Comparison of ENCODE assay signal across 8 cellular contexts in genomic region chr10:22620140-22620857, GRCh38.
DNase-seq lines count a peak whose midpoint lies in the region; ATAC-seq and TF ChIP-seq lines count a peak whose summit lies in the region.

No MANE protein-coding gene starts in this region.

- TF ChIP-seq CTCF in CD4-positive, alpha-beta T cell (IDR thresholded peaks at IDR 0.05) = no peak

- no peaks in the 10 kb centered on the region for H3K27me3 Mint-ChIP-seq in CD4-positive, alpha-beta T cell

- peak overlapping the region; percentile 90 for H3K27ac Mint-ChIP-seq in CD4-positive, alpha-beta T cell

- H3K4me1 Mint-ChIP-seq in CD4-positive, alpha-beta T cell (ENCODE audit: low read depth) = peaks cover 98% of the 10 kb centered on the region

- no peak for ATAC-seq in CD4-positive, alpha-beta T cell (ENCODE audit: poor library complexity)
- ATAC-seq in GM21423 (IDR thresholded peaks at IDR 0.05; ENCODE audit: unreplicated experiment) (no peak), HG03571 (IDR thresholded peaks at IDR 0.05; ENCODE audit: unreplicated experiment) (no peak)

- POLR2A ChIA-PET in CD4-positive, alpha-beta T cell (lab: Charles Lee) = interaction anchor here (0.7 to 2.2 kb wide), 8 partner anchors 9 to 90 kb away, joined by 3 to 8 read pairs (median 4); no protein-coding TSS in a partner anchor

- CTCF ChIA-PET in CD4-positive, alpha-beta T cell (lab: Charles Lee) = interaction anchor here (1.0 to 1.4 kb wide), 3 partner anchors 10 to 368 kb away, joined by 3 to 5 read pairs (median 3); no protein-coding TSS in a partner anchor

- H3K9me3 Mint-ChIP-seq in CD4-positive, alpha-beta T cell = no peaks in the 10 kb centered on the region

- no peaks in the 10 kb centered on the region for H3K9me3 ChIP-seq in CD4-positive, alpha-beta T cell (ENCODE audit: control insufficient read depth, low read length)

- intact Hi-C loops in CD4-positive, alpha-beta T cell (cut with DNase I, micrococcal nuclease) = no loop called here

- no peak for DNase-seq in CD4-positive, alpha-beta T cell
- DNase-seq in NCI-H1105 treated with DMSO at 0.1 percent for 48 hours (lab: John Stamatoyannopoulos, UW) (peak; percentile 44), dedifferentiated amniotic fluid mesenchymal stem cell (ENCODE audit: extremely low spot score) (peak; percentile 83), midbrain (lab: John Stamatoyannopoulos, UW) (peak; percentile 62), DMS53 (lab: John Stamatoyannopoulos, UW) (no peak)
- DNase-seq in activated CD4-positive, CD25-positive, alpha-beta regulatory T cell treated with anti-CD3 and anti-CD28 coated beads, Interleukin-2, amount 50 U/mL, for 72 hours = no peak

- H3K4me3 Mint-ChIP-seq in CD4-positive, alpha-beta T cell = peak overlapping the region; percentile 74

- H3K27ac ChIP-seq in CD4-positive, alpha-beta T cell (ENCODE audit: low read depth, low read length) = peak overlapping the region; percentile 19

- no peaks in the 10 kb centered on the region for H3K27me3 ChIP-seq in CD4-positive, alpha-beta T cell (ENCODE audit: control insufficient read depth, insufficient read depth, low read length)

- peaks cover 5% of the 10 kb centered on the region for H3K36me3 Mint-ChIP-seq in CD4-positive, alpha-beta T cell (ENCODE audit: low read depth)

Comparison
In these comparisons a context has a peak if more than half of its experiments do, and no peak if none do; other contexts are left out.
1. DNase-seq: peak in NCI-H1105 treated with DMSO at 0.1 percent for 48 hours (single experiment), dedifferentiated amniotic fluid mesenchymal stem cell (single experiment) and midbrain (single experiment); none in CD4-positive, alpha-beta T cell (0 of 10), DMS53 (single experiment) and activated CD4-positive, CD25-positive, alpha-beta regulatory T cell treated with anti-CD3 and anti-CD28 coated beads, Interleukin-2, amount 50 U/mL, for 72 hours (single experiment).